ENCODE assay signal across 2 cellular contexts in genomic region chr5:139382781-139383180, GRCh38.
TF ChIP-seq lines count a peak whose summit lies in the region.

No MANE protein-coding gene starts in this region.

TF ChIP-seq in GM12878, 131 proteins besides CTCF, POLR2A, EP300 and RAD21:
- no peak for TF ChIP-seq CHD2 (IDR thresholded peaks at IDR 0.05; ENCODE audit: borderline replicate concordance, low read depth, low read length)
- no peak for TF ChIP-seq BRCA1 (IDR thresholded peaks at IDR 0.05; ENCODE audit: low read depth, low read length)
- no peak for TF ChIP-seq ATF2 (IDR thresholded peaks at IDR 0.05; ENCODE audit: low read length)
- no peak for TF ChIP-seq SP1 (IDR thresholded peaks at IDR 0.05; ENCODE audit: low read depth, low read length)
- TF ChIP-seq CREM (IDR thresholded peaks at IDR 0.05; ENCODE audit: low read depth), result no peak
- TF ChIP-seq SREBF1 (IDR thresholded peaks at IDR 0.05; ENCODE audit: low read length), result no peak
- TF ChIP-seq DPF2 (IDR thresholded peaks at IDR 0.05), result no peak
- no peak for TF ChIP-seq CHD4 (IDR thresholded peaks at IDR 0.05)
- no peak for TF ChIP-seq TARDBP (IDR thresholded peaks at IDR 0.05; ENCODE audit: borderline replicate concordance)
- TF ChIP-seq RAD51 (IDR thresholded peaks at IDR 0.05), result no peak
- no peak for TF ChIP-seq NRF1 (conservative IDR thresholded peaks at IDR 0.05; ENCODE audit: low read depth, low read length)
- TF ChIP-seq RCOR1 (conservative IDR thresholded peaks at IDR 0.05; ENCODE audit: low read depth, low read length), result no peak
- no peak for TF ChIP-seq IRF5 (IDR thresholded peaks at IDR 0.05; ENCODE audit: borderline replicate concordance)

TF ChIP-seq in GM12891, 5 proteins besides CTCF, POLR2A, EP300 and RAD21:
- no peak for TF ChIP-seq PAX5 (IDR thresholded peaks at IDR 0.05; ENCODE audit: insufficient read depth, low read length, severe bottlenecking)
- TF ChIP-seq POLR2AphosphoS5 (IDR thresholded peaks at IDR 0.05; ENCODE audit: low read depth, low read length), result no peak
- no peak for TF ChIP-seq TAF1 (IDR thresholded peaks at IDR 0.05; ENCODE audit: low read depth, low read length)
- no peak for TF ChIP-seq POU2F2 (IDR thresholded peaks at IDR 0.05; ENCODE audit: low read depth, low read length)
- no peak for TF ChIP-seq SPI1 (IDR thresholded peaks at IDR 0.05; ENCODE audit: low read depth, low read length)
